In the genomic region with DNA sequence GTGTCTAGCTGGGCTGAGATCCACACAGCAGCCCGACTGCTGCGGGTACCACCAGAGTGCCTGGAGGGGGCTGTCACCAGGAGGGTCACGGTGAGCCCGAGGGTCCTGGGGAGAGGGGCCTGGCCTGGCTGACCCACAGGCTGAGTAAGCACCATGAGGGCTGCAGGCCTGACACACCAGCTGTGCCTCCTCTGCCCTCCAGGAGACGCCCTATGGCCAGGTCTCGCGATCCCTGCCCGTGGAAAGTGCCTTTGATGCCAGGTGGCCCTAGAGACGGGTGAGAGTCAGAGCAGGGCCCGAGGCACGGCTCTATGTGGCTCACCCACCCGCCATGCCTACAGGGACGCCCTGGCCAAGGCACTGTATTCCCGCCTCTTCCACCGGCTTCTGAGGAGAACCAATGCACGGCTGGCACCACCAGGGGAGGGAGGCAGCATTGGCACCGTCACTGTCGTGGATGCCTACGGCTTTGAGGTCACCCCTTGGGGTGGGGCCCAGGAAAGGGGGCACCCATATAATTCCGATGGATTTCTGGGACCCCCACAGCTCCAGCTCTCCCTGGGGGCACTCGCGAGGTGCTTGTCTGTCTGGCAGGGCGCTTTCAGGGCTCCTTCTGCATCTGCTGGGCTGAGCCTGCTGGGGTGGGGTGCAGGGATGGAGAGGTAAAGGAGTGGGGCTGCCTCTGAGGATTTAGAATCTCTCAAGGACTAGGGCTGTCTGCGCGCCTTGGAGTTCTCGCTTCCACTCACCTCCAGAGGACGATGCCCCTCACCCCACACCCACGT, we compare ENCODE assay signal across 2 cellular contexts.
TF ChIP-seq lines count a peak whose summit lies in the region.

No MANE protein-coding gene starts in this region.

TF ChIP-seq in IMR-90, 13 proteins besides CTCF, POLR2A, EP300 and RAD21:
- no peak for TF ChIP-seq USF2 (IDR thresholded peaks at IDR 0.05; ENCODE audit: low read depth, low read length)
- TF ChIP-seq CEBPB (IDR thresholded peaks at IDR 0.05; ENCODE audit: low read depth, low read length), result no peak
- no peak for TF ChIP-seq RFX5 (IDR thresholded peaks at IDR 0.05; ENCODE audit: low read depth, low read length)
- no peak for TF ChIP-seq SMC3 (IDR thresholded peaks at IDR 0.05; ENCODE audit: low read depth, low read length)
- TF ChIP-seq BHLHE40 (IDR thresholded peaks at IDR 0.05; ENCODE audit: low read depth, low read length), result no peak
- TF ChIP-seq FOS (IDR thresholded peaks at IDR 0.05; ENCODE audit: low read depth, low read length), result no peak
- no peak for TF ChIP-seq CHD1 (IDR thresholded peaks at IDR 0.05; ENCODE audit: low read depth, low read length)
- TF ChIP-seq MAZ (IDR thresholded peaks at IDR 0.05; ENCODE audit: borderline replicate concordance, low read depth, low read length), result no peak
- TF ChIP-seq RCOR1 (IDR thresholded peaks at IDR 0.05; ENCODE audit: insufficient replicate concordance, low read length), result no peak
- no peak for TF ChIP-seq MXI1 (IDR thresholded peaks at IDR 0.05; ENCODE audit: borderline replicate concordance, low read depth, low read length)

TF ChIP-seq in HepG2, 621 proteins besides CTCF, POLR2A, EP300 and RAD21 (continues in another document):
- no peak for TF ChIP-seq ZNF335 (CRISPR knock-in tag; IDR thresholded peaks at IDR 0.05)
- 0 out of 2 replicates have a peak, but pooled peaks have one; percentile 48 for TF ChIP-seq ZNF484 (CRISPR knock-in tag; IDR thresholded peaks at IDR 0.05; ENCODE audit: borderline replicate concordance, low read depth)
- peak; percentile 60 for TF ChIP-seq STAG1 (CRISPR knock-in tag; IDR thresholded peaks at IDR 0.05)
- peak; percentile 83 for TF ChIP-seq CHD2 (IDR thresholded peaks at IDR 0.05; ENCODE audit: low read depth, low read length)
- no peak for TF ChIP-seq ZNF460 (CRISPR knock-in tag; IDR thresholded peaks at IDR 0.05; ENCODE audit: borderline replicate concordance)
- no peak for TF ChIP-seq HOXA9 (CRISPR knock-in tag; IDR thresholded peaks at IDR 0.05; ENCODE audit: borderline replicate concordance)
- no peak for TF ChIP-seq ETV5 (CRISPR knock-in tag; IDR thresholded peaks at IDR 0.05; ENCODE audit: borderline replicate concordance)
- TF ChIP-seq ZBTB40 (IDR thresholded peaks at IDR 0.05), result no peak
- 0 out of 2 replicates have a peak, but pooled peaks have one; percentile 28 for TF ChIP-seq ZBTB40 (CRISPR knock-in tag; IDR thresholded peaks at IDR 0.05)
- TF ChIP-seq ZNF572 (CRISPR knock-in tag; IDR thresholded peaks at IDR 0.05), result peak; percentile 64; the same call in 1 of the 2 replicates
- TF ChIP-seq RXRA (CRISPR knock-in tag; IDR thresholded peaks at IDR 0.05), result peak; percentile 47; the same call in 1 of the 2 replicates
- 0 out of 2 replicates have a peak, but pooled peaks have one; percentile 45 for TF ChIP-seq HNF1B (CRISPR knock-in tag; IDR thresholded peaks at IDR 0.05)
- 0 out of 2 replicates have a peak, but pooled peaks have one; percentile 28 for TF ChIP-seq HES4 (CRISPR knock-in tag; IDR thresholded peaks at IDR 0.05; ENCODE audit: borderline replicate concordance)
- TF ChIP-seq, protein P1, sequence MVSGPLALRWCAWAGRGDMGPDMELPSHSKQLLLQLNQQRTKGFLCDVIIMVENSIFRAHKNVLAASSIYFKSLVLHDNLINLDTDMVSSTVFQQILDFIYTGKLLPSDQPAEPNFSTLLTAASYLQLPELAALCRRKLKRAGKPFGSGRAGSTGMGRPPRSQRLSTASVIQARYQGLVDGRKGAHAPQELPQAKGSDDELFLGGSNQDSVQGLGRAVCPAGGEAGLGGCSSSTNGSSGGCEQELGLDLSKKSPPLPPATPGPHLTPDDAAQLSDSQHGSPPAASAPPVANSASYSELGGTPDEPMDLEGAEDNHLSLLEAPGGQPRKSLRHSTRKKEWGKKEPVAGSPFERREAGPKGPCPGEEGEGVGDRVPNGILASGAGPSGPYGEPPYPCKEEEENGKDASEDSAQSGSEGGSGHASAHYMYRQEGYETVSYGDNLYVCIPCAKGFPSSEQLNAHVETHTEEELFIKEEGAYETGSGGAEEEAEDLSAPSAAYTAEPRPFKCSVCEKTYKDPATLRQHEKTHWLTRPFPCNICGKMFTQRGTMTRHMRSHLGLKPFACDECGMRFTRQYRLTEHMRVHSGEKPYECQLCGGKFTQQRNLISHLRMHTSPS (CRISPR knock-in tag; IDR thresholded peaks at IDR 0.05; ENCODE audit: low read depth), result peak; percentile 61; the same call in 1 of the 2 replicates
- 0 out of 2 replicates have a peak, but pooled peaks have one; percentile 35 for TF ChIP-seq NFKB2 (CRISPR knock-in tag; IDR thresholded peaks at IDR 0.05; ENCODE audit: borderline replicate concordance)
- TF ChIP-seq DR1 (CRISPR knock-in tag; IDR thresholded peaks at IDR 0.05), result no peak
- TF ChIP-seq CSRNP1 (CRISPR knock-in tag; IDR thresholded peaks at IDR 0.05), result 0 out of 2 replicates have a peak, but pooled peaks have one; percentile 32
- no peak for TF ChIP-seq PBX2 (CRISPR knock-in tag; IDR thresholded peaks at IDR 0.05)
- no peak for TF ChIP-seq NR2F6 (IDR thresholded peaks at IDR 0.05)
- no peak for TF ChIP-seq NR2F6 (CRISPR knock-in tag; IDR thresholded peaks at IDR 0.05)
- TF ChIP-seq HNRNPL (IDR thresholded peaks at IDR 0.05; ENCODE audit: low read depth, low read length), result peak; percentile 91
- TF ChIP-seq ZZZ3 (CRISPR knock-in tag; IDR thresholded peaks at IDR 0.05; ENCODE audit: borderline replicate concordance), result no peak
- peak; percentile 59 for TF ChIP-seq AGO1 (IDR thresholded peaks at IDR 0.05; ENCODE audit: low read depth, low read length, poor library complexity, severe bottlenecking)
- TF ChIP-seq ZNF280B (CRISPR knock-in tag; IDR thresholded peaks at IDR 0.05; ENCODE audit: borderline replicate concordance), result peak; percentile 39; the same call in 1 of the 2 replicates
